ENCODE assay signal across 15 cellular contexts in genomic region chr1:100070201-100070939, GRCh38.
"Had no signal": no experiment of that assay in that cellular context is flagged by ENCODE, and none has a peak within 500 bp of the region (broad histone marks: within the 10 kb centered on the region; RNA-seq: fewer than 3 reads in every experiment).

No MANE protein-coding gene starts in this region.

- ATAC-seq: gastrocnemius medialis had no signal

- H3K4me1 ChIP-seq: gastrocnemius medialis, right atrium auricular region, vagina had no signal

- H3K9me3 ChIP-seq: gastrocnemius medialis, left ventricle myocardium inferior, neutrophil, right atrium auricular region, tibial nerve, vagina had no signal

- H3K27me3 ChIP-seq: cardiac muscle cell, gastrocnemius medialis, neutrophil, right atrium auricular region, tibial nerve, vagina had no signal

- H3K27ac ChIP-seq: cardiac muscle cell, gastrocnemius medialis, left ventricle myocardium inferior, neutrophil, right atrium auricular region, skin epidermis, tibial nerve, vagina had no signal

- H3K4me3 ChIP-seq: cardiac muscle cell, gastrocnemius medialis, left ventricle myocardium inferior, right atrium auricular region, skin epidermis, tibial nerve, vagina had no signal

- DNase-seq: activated gamma-delta T cell; cortex of kidney; effector memory CD4-positive, alpha-beta T cell; gastrocnemius medialis; left ventricle myocardium inferior; mesenchymal stem cell; posterior cingulate gyrus; stimulated activated CD4-positive, alpha-beta T cell treated with anti-CD3 and anti-CD28 coated beads, Interleukin-4, amount 100 ng/mL, for 4 hours; T-helper 2 cell had no signal
